Comparison of ENCODE assay signal across 32 cellular contexts in genomic region chr5:180844858-180845257, GRCh38. TPM values are rescaled to one million over a fixed set of nuclear protein-coding genes. Genes with fewer than 3 reads are reported as not detected.
"Had no signal": no experiment of that assay in that cellular context is flagged by ENCODE, and none has a peak within 500 bp of the region (broad histone marks: within the 10 kb centered on the region; RNA-seq: fewer than 3 reads in every experiment).

No MANE protein-coding gene starts in this region.

- H3K4me3 ChIP-seq: left lung, lower lobe of right lung, neural progenitor cell, right atrium auricular region, right lobe of liver, smooth muscle cell, stomach, testis, thyroid gland, transverse colon, upper lobe of right lung had no signal

- H3K27ac ChIP-seq: left lung, lower lobe of right lung, neural progenitor cell, neutrophil, right atrium auricular region, stomach, testis, thyroid gland, transverse colon, upper lobe of right lung had no signal

- H3K9ac ChIP-seq: neural progenitor cell had no signal

- ATAC-seq: left colon; left lung; lower lobe of right lung; natural killer cell; right lobe of liver; stimulated activated naive B cell treated with anti-CD40 and anti-IgM and Interleukin-4, amounts not matched to agents 10 μg/mL and 1 μg/mL and 100 μg/mL, for 72 hours; stimulated activated naive CD8-positive, alpha-beta T cell treated with anti-CD3 and anti-CD28 coated beads, Interleukin-15, Interleukin-2, amounts not matched to agents 100 U/mL and 50 U/mL, for 24 hours; upper lobe of right lung had no signal

- H2AFZ ChIP-seq: neural progenitor cell had no signal

- DNase-seq: hippocampal formation; immature natural killer cell; kidney; left colon; left lung; lower lobe of right lung; mesendoderm; naive B cell; natural killer cell; nephron progenitor cell; occipital lobe; right lobe of liver; stimulated activated CD4-positive, alpha-beta T cell treated with anti-CD3 and anti-CD28 coated beads, Interleukin-1b, Interleukin-23, amount 100 ng/mL, for 48 hours; stimulated activated CD4-positive, alpha-beta T cell treated with anti-CD3 and anti-CD28 coated beads, Interleukin-4, amount 100 ng/mL, for 1 hour; stimulated activated naive B cell treated with anti-CD40 and anti-IgM and Interleukin-4, amounts not matched to agents 10 μg/mL and 1 μg/mL and 100 μg/mL, for 72 hours; stimulated activated naive CD8-positive, alpha-beta T cell treated with anti-CD3 and anti-CD28 coated beads, Interleukin-15, Interleukin-2, amounts not matched to agents 100 U/mL and 50 U/mL, for 24 hours; stomach; testis; thyroid gland; transverse colon; upper lobe of right lung had no signal

- H3K27me3 ChIP-seq: left lung, neural progenitor cell, neutrophil, right atrium auricular region, right lobe of liver, stomach, testis, thyroid gland, transverse colon, upper lobe of right lung had no signal

- H3K27ac Mint-ChIP-seq: immature natural killer cell; mesothelial cell of epicardium; natural killer cell; nephron progenitor cell; neural progenitor cell; stimulated activated naive B cell treated with anti-CD40 and anti-IgM and Interleukin-4, amounts not matched to agents 10 μg/mL and 1 μg/mL and 100 μg/mL, for 72 hours had no signal

- H3K4me1 Mint-ChIP-seq: immature natural killer cell, mesothelial cell of epicardium, nephron progenitor cell, neural progenitor cell had no signal

- H3K4me2 ChIP-seq: neural progenitor cell, smooth muscle cell had no signal

- H3K4me1 ChIP-seq: left lung, lower lobe of right lung, neural progenitor cell, right atrium auricular region, stomach, testis, thyroid gland, transverse colon, upper lobe of right lung had no signal

- H3K9me3 ChIP-seq: lower lobe of right lung, right atrium auricular region, testis, thyroid gland, upper lobe of right lung had no signal

- H3K4me3 Mint-ChIP-seq: immature natural killer cell; mesothelial cell of epicardium; naive B cell; natural killer cell; nephron progenitor cell; neural progenitor cell; stimulated activated naive B cell treated with anti-CD40 and anti-IgM and Interleukin-4, amounts not matched to agents 10 μg/mL and 1 μg/mL and 100 μg/mL, for 72 hours had no signal

- H3K27me3 Mint-ChIP-seq: naive B cell; progenitor cell of endocrine pancreas; stimulated activated naive B cell treated with anti-CD40 and anti-IgM and Interleukin-4, amounts not matched to agents 10 μg/mL and 1 μg/mL and 100 μg/mL, for 72 hours had no signal

RNA-seq across cellular contexts. Expression of gene BTNL8, which starts 54.1 kb away (rescaled TPM):
- total RNA-seq: mesothelial cell of epicardium, mononuclear cell, occipital lobe, osteocyte, progenitor cell of endocrine pancreas, pulmonary artery endothelial cell, renal cortical epithelial cell, skeletal muscle tissue, smooth muscle cell had no signal
- polyA plus RNA-seq: immature natural killer cell, smooth muscle cell had no signal
